In genomic region chr1:221837886-221838285, GRCh38 we compare ENCODE assay signal across 8 cellular contexts.
DNase-seq lines count a peak whose midpoint lies in the region; ATAC-seq, FAIRE-seq and TF ChIP-seq lines count a peak whose summit lies in the region.

No MANE protein-coding gene starts in this region.

- peaks cover 9 to 74% (median 13%) of the 10 kb centered on the region in 7 donors for H3K4me1 Mint-ChIP-seq in naive thymus-derived CD4-positive, alpha-beta T cell

- H3K27me3 ChIP-seq in OCI-LY3 (ENCODE audit: low read depth, low read length) (peaks cover 35% of the 10 kb centered on the region), thyroid gland (no peaks in the 10 kb centered on the region)
- H3K27me3 ChIP-seq in naive thymus-derived CD4-positive, alpha-beta T cell (ENCODE audit: control insufficient read depth in 2 of 2, insufficient read depth in 2 of 2, low read length in 2 of 2): no peaks in the 10 kb centered on the region

- intact Hi-C loops in naive thymus-derived CD4-positive, alpha-beta T cell (cut with micrococcal nuclease): loop anchor here (1.0 to 10.0 kb wide), 3 partner anchors 59 to 617 kb away; partner anchors contain the start of gene DUSP10 (in 1 of the 2)
- intact Hi-C loops in thyroid gland (cut with DNase I): no loop called here

- TF ChIP-seq CTCF in OCI-LY3 (IDR thresholded peaks at IDR 0.05; ENCODE audit: low read depth, low read length) (0 out of 2 replicates have a peak, but pooled peaks have one; percentile 2), thyroid gland (IDR thresholded peaks at IDR 0.05) (no peak)

- no peaks in the 10 kb centered on the region for H3K79me2 ChIP-seq in OCI-LY3 (ENCODE audit: low read length)

- H3K27me3 Mint-ChIP-seq in naive thymus-derived CD4-positive, alpha-beta T cell: peaks cover 0 to 5% (median 4%) of the 10 kb centered on the region in 5 donors

- peak; percentile 83 for FAIRE-seq in GM18507 (lab: Jason Lieb, UNC)

- H3K4me3 ChIP-seq in OCI-LY3 (ENCODE audit: low read length) (peak overlapping the region; percentile 57), thyroid gland (replicated peaks in 1 of 3) (no peak overlapping the region)
- H3K4me3 ChIP-seq in naive thymus-derived CD4-positive, alpha-beta T cell (ENCODE audit: low read length): no peak overlapping the region

- no peaks in the 10 kb centered on the region for H3K36me3 ChIP-seq in OCI-LY3 (replicated peaks; ENCODE audit: low read depth, low read length)
- no peaks in the 10 kb centered on the region for H3K36me3 ChIP-seq in naive thymus-derived CD4-positive, alpha-beta T cell (ENCODE audit: control insufficient read depth in 2 of 3, insufficient read depth in 3 of 3, low read length in 3 of 3)
- no peaks in the 10 kb centered on the region for H3K36me3 ChIP-seq in thyroid gland

- POLR2A ChIA-PET in naive thymus-derived CD4-positive, alpha-beta T cell (lab: Charles Lee): no interaction called here

- H4K20me1 ChIP-seq in OCI-LY3 (ENCODE audit: insufficient read depth, low read length): no peaks in the 10 kb centered on the region

- H3K27ac ChIP-seq in OCI-LY3 (ENCODE audit: low read length) (no peak overlapping the region), thyroid gland (no peak overlapping the region)
- H3K27ac ChIP-seq in naive thymus-derived CD4-positive, alpha-beta T cell (ENCODE audit: low read depth, low read length): no peak overlapping the region

- peaks cover 0 to 2% (median 0%) of the 10 kb centered on the region in 11 donors for H3K9me3 Mint-ChIP-seq in naive thymus-derived CD4-positive, alpha-beta T cell

- CTCF ChIA-PET in naive thymus-derived CD4-positive, alpha-beta T cell (lab: Charles Lee): no interaction called here

- H3K36me3 Mint-ChIP-seq in naive thymus-derived CD4-positive, alpha-beta T cell: peaks cover 0 to 4% (median 0%) of the 10 kb centered on the region in 5 donors

- H3K4me1 ChIP-seq in OCI-LY3 (ENCODE audit: low read length) (peaks cover 45% of the 10 kb centered on the region), thyroid gland (no peaks in the 10 kb centered on the region)
- peaks cover 0 to 17% of the 10 kb centered on the region in 2 donors for H3K4me1 ChIP-seq in naive thymus-derived CD4-positive, alpha-beta T cell (ENCODE audit: control insufficient read depth in 2 of 2, insufficient read depth in 2 of 2, low read length in 2 of 2)

- DNase-seq in GM18507 (ENCODE audit: extremely low spot score, insufficient read length, low read depth): no peak
- peak in 5 of 9 donors; percentile 10 to 22 (median 20) for DNase-seq in naive thymus-derived CD4-positive, alpha-beta T cell
- DNase-seq in hypothalamus (lab: John Stamatoyannopoulos, UW): no peak
- DNase-seq in thyroid gland: no peak
- DNase-seq in iPS-NIHi11 (ENCODE audit: low spot score): no peak
- no peak for DNase-seq in COLO829 (ENCODE audit: low spot score)

- peak overlapping the region; percentile 32 for H3K9ac ChIP-seq in OCI-LY3 (ENCODE audit: low read length)

- H3K27ac Mint-ChIP-seq in naive thymus-derived CD4-positive, alpha-beta T cell: peak overlapping the region in 6 of 9 donors; percentile 1 to 79 (median 22)

- H3K9me3 ChIP-seq in OCI-LY3 (ENCODE audit: insufficient read depth, low read length) (no peaks in the 10 kb centered on the region), thyroid gland (no peaks in the 10 kb centered on the region)
- no peaks in the 10 kb centered on the region for H3K9me3 ChIP-seq in naive thymus-derived CD4-positive, alpha-beta T cell (ENCODE audit: control insufficient read depth in 2 of 3, low read length in 3 of 3)

- H3K4me3 Mint-ChIP-seq in naive thymus-derived CD4-positive, alpha-beta T cell: peak overlapping the region; percentile 20 to 84 (median 62)

- WGBS in thyroid gland, 2 donors: 89 to 93% methylated on average over 8 of the region's 8 CpGs

- peak; percentile 32 for ATAC-seq in GM21447 (IDR thresholded peaks at IDR 0.05; ENCODE audit: unreplicated experiment)
- peak; percentile 36 for ATAC-seq in naive thymus-derived CD4-positive, alpha-beta T cell

- TF ChIP-seq POLR2A in thyroid gland (IDR thresholded peaks at IDR 0.05): no peak

- H2AFZ ChIP-seq in OCI-LY3 (ENCODE audit: low read depth, low read length): peak overlapping the region; percentile 70

- peak overlapping the region; percentile 78 for H3K4me2 ChIP-seq in OCI-LY3 (ENCODE audit: low read length)

Comparison
In these comparisons a context has a peak if more than half of its experiments do, and no peak if none do; other contexts are left out.
1. DNase-seq: peak in naive thymus-derived CD4-positive, alpha-beta T cell (5 of 9); none in GM18507 (single experiment), hypothalamus (0 of 51), thyroid gland (0 of 2), iPS-NIHi11 (single experiment) and COLO829 (single experiment).